Comparison of ENCODE assay signal across 26 cellular contexts in genomic region chr20:47680804-47681529, GRCh38.
DNase-seq lines count a peak whose midpoint lies in the region; ATAC-seq and TF ChIP-seq lines count a peak whose summit lies in the region.
"Had no signal": no experiment of that assay in that cellular context is flagged by ENCODE, and none has a peak within 500 bp of the region (broad histone marks: within the 10 kb centered on the region; RNA-seq: fewer than 3 reads in every experiment).

No MANE protein-coding gene starts in this region.

- H3K4me1 Mint-ChIP-seq in nephron progenitor cell, result no peaks in the 10 kb centered on the region
- H3K4me1 Mint-ChIP-seq: activated naive CD4-positive, alpha-beta T cell treated with anti-CD3 and anti-CD28 coated beads, Interleukin-2, amount 50 U/mL, for 24 hours; CD14-positive monocyte had no signal

- H3K4me3 Mint-ChIP-seq in nephron progenitor cell, result no peak overlapping the region
- H3K4me3 Mint-ChIP-seq: activated naive CD4-positive, alpha-beta T cell treated with anti-CD3 and anti-CD28 coated beads, Interleukin-2, amount 50 U/mL, for 24 hours; activated T-helper 1 cell treated with anti-CD3 and anti-CD28 coated beads, Interleukin-12 subunit alpha, Interleukin-12 subunit beta, Interleukin-2, Interleukin-4 antibody, amounts not matched to agents 30 ng/mL and 10 ng/mL and 1 ng/mL, durations not matched to agents 14 hours and 24 hours and 36 hours; CD14-positive monocyte; memory B cell; naive thymus-derived CD4-positive, alpha-beta T cell; stimulated activated memory B cell treated with anti-CD40 and anti-IgM and Interleukin-4, amounts not matched to agents 10 μg/mL and 1 μg/mL and 100 μg/mL, for 72 hours; WTC11 had no signal

- no peak overlapping the region for H3K4me3 ChIP-seq in mucosa of descending colon
- H3K4me3 ChIP-seq: thoracic aorta had no signal

- TF ChIP-seq CTCF in mucosa of descending colon (IDR thresholded peaks at IDR 0.05) (no peak), nephron progenitor cell (IDR thresholded peaks at IDR 0.05) (no peak)

- no peak overlapping the region for H3K27ac Mint-ChIP-seq in nephron progenitor cell
- H3K27ac Mint-ChIP-seq: activated naive CD4-positive, alpha-beta T cell treated with anti-CD3 and anti-CD28 coated beads, Interleukin-2, amount 50 U/mL, for 24 hours; activated T-helper 1 cell treated with anti-CD3 and anti-CD28 coated beads, Interleukin-12 subunit alpha, Interleukin-12 subunit beta, Interleukin-2, Interleukin-4 antibody, amounts not matched to agents 30 ng/mL and 10 ng/mL and 1 ng/mL, durations not matched to agents 14 hours and 24 hours and 36 hours; CD14-positive monocyte; memory B cell; naive thymus-derived CD4-positive, alpha-beta T cell; stimulated activated memory B cell treated with anti-CD40 and anti-IgM and Interleukin-4, amounts not matched to agents 10 μg/mL and 1 μg/mL and 100 μg/mL, for 72 hours; WTC11 had no signal

- DNase-seq in Daoy (ENCODE audit: low read depth) (peak; percentile 45), LHCN-M2 (ENCODE audit: low read depth) (peak; percentile 52), astrocyte of the hippocampus (ENCODE audit: low read depth, low spot score) (peak; percentile 58), mucosa of descending colon (no peak), nephron progenitor cell (no peak)
- no peak for DNase-seq in stimulated activated naive CD4-positive, alpha-beta T cell (lab: John Stamatoyannopoulos, UW)
- DNase-seq: activated CD4-positive, alpha-beta T cell treated with anti-CD3 and anti-CD28 coated beads, Interleukin-2, amount 50 U/mL, for 1 hour; aorta; glutamatergic neuron; naive thymus-derived CD4-positive, alpha-beta T cell; NCI-H1105 treated with DMSO at 0.1 percent for 48 hours; NCI-H2029 treated with DMSO at 0.1 percent for 48 hours; NCI-H2227 treated with DMSO at 0.1 percent for 48 hours; occipital lobe; retina; Right ventricle myocardium superior; stimulated activated CD4-positive, alpha-beta T cell treated with anti-CD3 and anti-CD28 coated beads, Interleukin-4, amount 100 ng/mL, for 1 hour had no signal

- no peaks in the 10 kb centered on the region for H3K36me3 ChIP-seq in mucosa of descending colon (ENCODE audit: low read depth)
- H3K36me3 ChIP-seq: thoracic aorta had no signal

- intact Hi-C loops in mucosa of descending colon (cut with DNase I, micrococcal nuclease), result no loop called here

- H3K4me1 ChIP-seq in mucosa of descending colon (ENCODE audit: low read depth), result no peaks in the 10 kb centered on the region

- H3K9me3 Mint-ChIP-seq in nephron progenitor cell, result no peaks in the 10 kb centered on the region
- H3K9me3 Mint-ChIP-seq: activated naive CD4-positive, alpha-beta T cell treated with anti-CD3 and anti-CD28 coated beads, Interleukin-2, amount 50 U/mL, for 24 hours; activated T-helper 1 cell treated with anti-CD3 and anti-CD28 coated beads, Interleukin-12 subunit alpha, Interleukin-12 subunit beta, Interleukin-2, Interleukin-4 antibody, amounts not matched to agents 30 ng/mL and 10 ng/mL and 1 ng/mL, durations not matched to agents 14 hours and 24 hours and 36 hours; memory B cell; naive thymus-derived CD4-positive, alpha-beta T cell; stimulated activated memory B cell treated with anti-CD40 and anti-IgM and Interleukin-4, amounts not matched to agents 10 μg/mL and 1 μg/mL and 100 μg/mL, for 72 hours had no signal

- H3K27me3 Mint-ChIP-seq in nephron progenitor cell (ENCODE audit: low read depth, poor library complexity), result peaks cover 6% of the 10 kb centered on the region
- H3K27me3 Mint-ChIP-seq: activated naive CD4-positive, alpha-beta T cell treated with anti-CD3 and anti-CD28 coated beads, Interleukin-2, amount 50 U/mL, for 24 hours; stimulated activated memory B cell treated with anti-CD40 and anti-IgM and Interleukin-4, amounts not matched to agents 10 μg/mL and 1 μg/mL and 100 μg/mL, for 72 hours had no signal

- H3K36me3 Mint-ChIP-seq in nephron progenitor cell (ENCODE audit: low read depth), result peaks cover 28% of the 10 kb centered on the region
- H3K36me3 Mint-ChIP-seq: activated naive CD4-positive, alpha-beta T cell treated with anti-CD3 and anti-CD28 coated beads, Interleukin-2, amount 50 U/mL, for 24 hours; memory B cell; naive thymus-derived CD4-positive, alpha-beta T cell; stimulated activated memory B cell treated with anti-CD40 and anti-IgM and Interleukin-4, amounts not matched to agents 10 μg/mL and 1 μg/mL and 100 μg/mL, for 72 hours; WTC11 had no signal

- ATAC-seq in mucosa of descending colon, result peak; percentile 13
- no peak for ATAC-seq in GM21717 (IDR thresholded peaks at IDR 0.05; ENCODE audit: unreplicated experiment)
- ATAC-seq in HG03280 (IDR thresholded peaks at IDR 0.05; ENCODE audit: unreplicated experiment), result no peak
- ATAC-seq: naive thymus-derived CD4-positive, alpha-beta T cell; stimulated activated memory B cell treated with anti-CD40 and anti-IgM and Interleukin-4, amounts not matched to agents 10 μg/mL and 1 μg/mL and 100 μg/mL, for 72 hours; WTC11 had no signal

- no peaks in the 10 kb centered on the region for H3K9me3 ChIP-seq in mucosa of descending colon
- H3K9me3 ChIP-seq: thoracic aorta had no signal

Comparison
In these comparisons a context has a peak if more than half of its experiments do, and no peak if none do; other contexts are left out.
1. DNase-seq: peak in Daoy (single experiment), LHCN-M2 (single experiment) and astrocyte of the hippocampus (single experiment); none in mucosa of descending colon (0 of 3), nephron progenitor cell (single experiment) and stimulated activated naive CD4-positive, alpha-beta T cell (0 of 6).